Comparison of ENCODE assay signal across 1 cellular context in the genomic region with DNA sequence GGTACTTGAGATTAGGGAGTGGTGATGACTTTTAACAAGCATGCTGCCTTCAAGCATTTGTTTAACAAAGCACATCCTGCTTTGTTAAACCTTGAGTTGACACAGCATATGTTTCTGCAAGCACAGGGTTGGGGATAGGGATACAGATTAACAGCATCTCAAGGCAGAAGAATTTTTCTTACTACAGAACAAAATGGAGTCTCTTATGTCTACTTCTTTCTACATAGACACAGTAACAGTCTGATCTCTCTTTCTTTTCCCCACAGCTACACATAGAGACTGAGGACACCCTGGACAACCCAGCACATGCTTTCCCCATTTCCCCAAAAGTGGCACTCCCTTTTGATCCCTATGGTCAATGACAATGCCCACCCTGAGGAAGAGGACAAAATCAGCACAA. TPM values are rescaled to one million over a fixed set of nuclear protein-coding genes. Genes with fewer than 3 reads are reported as not detected.
"Had no signal": no experiment of that assay in that cellular context is flagged by ENCODE, and none has a peak within 500 bp of the region (broad histone marks: within the 10 kb centered on the region; RNA-seq: fewer than 3 reads in every experiment).

No MANE protein-coding gene starts in this region.

RNA-seq across cellular contexts. Expression of a gene that starts 8.6 kb away (rescaled TPM):
- total RNA-seq: MCF 10A had no signal

RNA-seq across cellular contexts. Expression of a gene that starts 20.6 kb away (rescaled TPM):
- total RNA-seq: MCF 10A had no signal
